ENCODE assay signal across 17 cellular contexts in the genomic region with DNA sequence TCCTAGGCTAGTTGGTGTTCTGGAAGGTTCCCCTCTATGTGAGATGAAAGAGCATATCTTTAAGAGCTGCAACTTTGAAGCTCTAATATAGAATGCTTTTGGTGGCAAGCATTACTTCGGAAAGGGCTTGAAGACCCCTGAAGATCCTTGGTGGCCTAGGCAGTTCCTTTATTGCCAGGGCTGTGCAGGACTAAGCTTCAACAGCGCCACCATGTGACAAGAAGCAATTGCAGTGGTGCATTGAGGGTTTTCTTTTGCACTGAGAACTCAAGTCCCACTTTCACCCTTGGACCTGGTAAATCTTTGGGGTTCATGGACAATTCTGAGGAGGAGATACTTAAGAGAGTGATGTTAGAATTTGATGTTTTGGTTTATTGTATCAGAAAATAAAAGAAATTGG.
DNase-seq lines count a peak whose midpoint lies in the region; ATAC-seq, FAIRE-seq and TF ChIP-seq lines count a peak whose summit lies in the region.
"Had no signal": no experiment of that assay in that cellular context is flagged by ENCODE, and none has a peak within 500 bp of the region (broad histone marks: within the 10 kb centered on the region; RNA-seq: fewer than 3 reads in every experiment).

No MANE protein-coding gene starts in this region.

- no peak for TF ChIP-seq RAD21 in HepG2 (CRISPR knock-in tag; IDR thresholded peaks at IDR 0.05)

- no peak overlapping the region for H3K4me3 ChIP-seq in HepG2 (replicated peaks in 1 of 3; ENCODE audit: insufficient read depth in 1 of 3, low read depth in 2 of 3, low read length in 3 of 3)
- H3K4me3 ChIP-seq in right lobe of liver: no peak overlapping the region
- H3K4me3 ChIP-seq in OCI-LY1 (ENCODE audit: low read depth, low read length, poor library complexity, severe bottlenecking): no peak overlapping the region
- no peak overlapping the region for H3K4me3 ChIP-seq in choroid plexus epithelial cell (ENCODE audit: low read depth, low read length)
- no peak overlapping the region for H3K4me3 ChIP-seq in heart right ventricle
- H3K4me3 ChIP-seq: suprapubic skin had no signal

- no peaks in the 10 kb centered on the region for H3K9me2 ChIP-seq in OCI-LY1 (ENCODE audit: low read depth, low read length)

- H3K9me3 Mint-ChIP-seq in activated naive CD4-positive, alpha-beta T cell treated with anti-CD3 and anti-CD28 coated beads for 36 hours: peaks cover 12% of the 10 kb centered on the region

- H3K9me3 ChIP-seq in HepG2 (ENCODE audit: low read length): peaks cover 26% of the 10 kb centered on the region
- H3K9me3 ChIP-seq in right lobe of liver: no peaks in the 10 kb centered on the region
- H3K9me3 ChIP-seq in OCI-LY1 (ENCODE audit: low read length): peaks cover 9% of the 10 kb centered on the region; the same call in 1 of the 2 replicates
- peaks cover 0 to 20% (median 5%) of the 10 kb centered on the region in 11 donors for H3K9me3 ChIP-seq in heart right ventricle
- H3K9me3 ChIP-seq: suprapubic skin had no signal

- H2AFZ ChIP-seq in HepG2 (ENCODE audit: low read length): no peak overlapping the region
- no peak overlapping the region for H2AFZ ChIP-seq in OCI-LY1 (ENCODE audit: low read length)

- POLR2A ChIA-PET in HepG2 (lab: Yijun Ruan, JAX) (no interaction called here), HEK293T (lab: Yijun Ruan, JAX) (no interaction called here)

- no peaks in the 10 kb centered on the region for H3F3A ChIP-seq in OCI-LY1 (ENCODE audit: insufficient read depth, low read length)

- peaks cover 0 to 7% of the 10 kb centered on the region in 2 experiments; a peak in 1 of 5 replicates for H3K27me3 ChIP-seq in HepG2 (ENCODE audit: control insufficient read depth in 1 of 2, insufficient read depth in 2 of 2, low read length in 2 of 2)
- H3K27me3 ChIP-seq in right lobe of liver: no peaks in the 10 kb centered on the region
- H3K27me3 ChIP-seq in OCI-LY1 (ENCODE audit: insufficient read depth, low read length): no peaks in the 10 kb centered on the region
- H3K27me3 ChIP-seq in heart right ventricle: no peaks in the 10 kb centered on the region
- H3K27me3 ChIP-seq: suprapubic skin had no signal

- H4K20me1 ChIP-seq in HepG2 (ENCODE audit: insufficient read depth, low read length): no peaks in the 10 kb centered on the region; the same call in 1 of the 2 replicates
- H4K20me1 ChIP-seq in OCI-LY1 (ENCODE audit: insufficient read depth, low read length): no peaks in the 10 kb centered on the region

- BruUV-seq in HepG2 (replicated peaks; lab: Mats Ljungman, UMichigan): no TSS peak

- H3K36me3 Mint-ChIP-seq in activated naive CD4-positive, alpha-beta T cell treated with anti-CD3 and anti-CD28 coated beads for 36 hours (ENCODE audit: low read depth): no peaks in the 10 kb centered on the region

- H3K79me2 ChIP-seq in HepG2 (ENCODE audit: insufficient read depth, low read length) (no peaks in the 10 kb centered on the region), OCI-LY1 (ENCODE audit: insufficient read depth, low read length) (no peaks in the 10 kb centered on the region)

- H3K4me1 ChIP-seq in HepG2 (ENCODE audit: insufficient read depth, low read length) (no peaks in the 10 kb centered on the region), right lobe of liver (no peaks in the 10 kb centered on the region), OCI-LY1 (ENCODE audit: insufficient read depth, low read length, severe bottlenecking) (no peaks in the 10 kb centered on the region), heart right ventricle (peaks cover 0 to 35% (median 22%) of the 10 kb centered on the region in 9 donors)

- no peak for DNase-seq in HepG2 (ENCODE audit: low spot score)
- no peak for DNase-seq in right lobe of liver
- DNase-seq in choroid plexus epithelial cell (ENCODE audit: low read depth): no peak
- no peak for DNase-seq in HEK293T (ENCODE audit: extremely low spot score)
- no peak for DNase-seq in activated naive CD4-positive, alpha-beta T cell treated with anti-CD3 and anti-CD28 coated beads for 36 hours
- DNase-seq in SHP77 (lab: John Stamatoyannopoulos, UW): no peak
- DNase-seq in heart right ventricle: no peak
- DNase-seq: activated naive CD8-positive, alpha-beta T cell treated with anti-CD3 and anti-CD28 coated beads, Interleukin-2, amount 50 U/mL, for 24 hours; CD4-positive, alpha-beta memory T cell; DMS79 treated with DMSO at 0.1 percent for 48 hours; NCI-H1048; NCI-H2029 treated with DMSO at 0.1 percent for 48 hours; NCI-H446 treated with DMSO at 0.1 percent for 48 hours; SIG-M5 had no signal

- H3K9ac ChIP-seq in HepG2 (ENCODE audit: insufficient read depth, low read depth, low read length): no peak overlapping the region
- no peak overlapping the region for H3K9ac ChIP-seq in OCI-LY1 (ENCODE audit: low read length)

- no peak for TF ChIP-seq POLR2A in HepG2 (IDR thresholded peaks at IDR 0.05; ENCODE audit: insufficient read depth in 1 of 2, low read depth in 2 of 2, low read length in 2 of 2)
- TF ChIP-seq POLR2A in right lobe of liver (IDR thresholded peaks at IDR 0.05): no peak

- H3K27me3 Mint-ChIP-seq in activated naive CD4-positive, alpha-beta T cell treated with anti-CD3 and anti-CD28 coated beads for 36 hours (ENCODE audit: low read depth): peaks cover 8% of the 10 kb centered on the region

- FAIRE-seq in HepG2 (lab: Jason Lieb, UNC): no peak

- H3K36me3 ChIP-seq in HepG2 (replicated peaks in 1 of 2; ENCODE audit: control insufficient read depth in 1 of 2, insufficient read depth in 2 of 2, low read length in 2 of 2): no peaks in the 10 kb centered on the region
- no peaks in the 10 kb centered on the region for H3K36me3 ChIP-seq in right lobe of liver
- H3K36me3 ChIP-seq in OCI-LY1 (ENCODE audit: insufficient read depth, low read length): no peaks in the 10 kb centered on the region
- H3K36me3 ChIP-seq in heart right ventricle: no peaks in the 10 kb centered on the region
- H3K36me3 ChIP-seq: suprapubic skin had no signal

- no peak overlapping the region for H3K27ac Mint-ChIP-seq in activated naive CD4-positive, alpha-beta T cell treated with anti-CD3 and anti-CD28 coated beads for 36 hours
- H3K27ac Mint-ChIP-seq: activated naive CD8-positive, alpha-beta T cell treated with anti-CD3 and anti-CD28 coated beads, Interleukin-2, amount 50 U/mL, for 24 hours; activated T-helper 17 cell treated with anti-CD3 and anti-CD28 coated beads, Interleukin-2, amount 50 U/mL, for 72 hours; CD4-positive, alpha-beta memory T cell had no signal

- TF ChIP-seq EP300 in HepG2 (IDR thresholded peaks at IDR 0.05; ENCODE audit: low read depth in 2 of 2, low read length in 2 of 2): no peak
- no peak for TF ChIP-seq EP300 in HepG2 (CRISPR knock-in tag; IDR thresholded peaks at IDR 0.05; ENCODE audit: borderline replicate concordance)

- no peaks in the 10 kb centered on the region for H3K4me1 Mint-ChIP-seq in activated naive CD4-positive, alpha-beta T cell treated with anti-CD3 and anti-CD28 coated beads for 36 hours (ENCODE audit: low read depth)
- H3K4me1 Mint-ChIP-seq: activated naive CD8-positive, alpha-beta T cell treated with anti-CD3 and anti-CD28 coated beads, Interleukin-2, amount 50 U/mL, for 24 hours; activated T-helper 17 cell treated with anti-CD3 and anti-CD28 coated beads, Interleukin-2, amount 50 U/mL, for 72 hours; CD4-positive, alpha-beta memory T cell had no signal

- WGBS in HepG2 (ENCODE audit: low lambda C conversion rate): 38% methylated on average over 2 of the region's 2 CpGs
- WGBS in right lobe of liver (ENCODE audit: insufficient coverage, low coverage, low lambda C conversion rate, missing lambda C conversion rate): 50% methylated on average over 2 of the region's 2 CpGs
- WGBS in heart right ventricle, 2 donors: 77 to 87% methylated on average over 2 of the region's 2 CpGs

- no peak overlapping the region for H3K4me3 Mint-ChIP-seq in activated naive CD4-positive, alpha-beta T cell treated with anti-CD3 and anti-CD28 coated beads for 36 hours
- H3K4me3 Mint-ChIP-seq: activated naive CD8-positive, alpha-beta T cell treated with anti-CD3 and anti-CD28 coated beads, Interleukin-2, amount 50 U/mL, for 24 hours; activated T-helper 17 cell treated with anti-CD3 and anti-CD28 coated beads, Interleukin-2, amount 50 U/mL, for 72 hours; CD4-positive, alpha-beta memory T cell had no signal

- intact Hi-C loops in HepG2 (cut with micrococcal nuclease; ENCODE audit: unreplicated experiment) (no loop called here), right lobe of liver (cut with DNase I) (no loop called here), heart right ventricle (cut with DNase I) (no loop called here)
- intact Hi-C loops in activated naive CD4-positive, alpha-beta T cell treated with anti-CD3 and anti-CD28 coated beads for 36 hours (cut with micrococcal nuclease): no loop called here

- ATAC-seq in HepG2 (no peak), right lobe of liver (no peak), heart right ventricle (no peak)
- ATAC-seq: activated naive CD8-positive, alpha-beta T cell treated with anti-CD3 and anti-CD28 coated beads, Interleukin-2, amount 50 U/mL, for 24 hours; activated T-helper 17 cell treated with anti-CD3 and anti-CD28 coated beads, Interleukin-2, amount 50 U/mL, for 72 hours had no signal

- CTCF ChIA-PET in HepG2 (lab: Yijun Ruan, JAX; ENCODE audit: low intra/inter-chr PET ratio, low total read pairs) (no interaction called here), HEK293T (lab: Yijun Ruan, JAX) (interaction anchor here (0.7 kb wide), 1 partner anchor 187 kb away, joined by 4 read pairs; no protein-coding TSS in a partner anchor)
- CTCF ChIA-PET in activated naive CD4-positive, alpha-beta T cell treated with anti-CD3 and anti-CD28 coated beads for 36 hours (lab: Charles Lee): interaction anchor here (0.9 to 1.0 kb wide), 2 partner anchors 12 to 269 kb away, joined by 3 to 6 read pairs; no protein-coding TSS in a partner anchor

- H3K27ac ChIP-seq in HepG2 (ENCODE audit: extremely low read length, insufficient read depth, low read length): no peak overlapping the region
- no peak overlapping the region for H3K27ac ChIP-seq in right lobe of liver
- H3K27ac ChIP-seq in OCI-LY1 (ENCODE audit: low read depth, low read length, poor library complexity, severe bottlenecking): no peak overlapping the region
- H3K27ac ChIP-seq in heart right ventricle: no peak overlapping the region
- H3K27ac ChIP-seq: suprapubic skin had no signal

- 0 out of 2 replicates have a peak, but pooled peaks have one; percentile 18 for TF ChIP-seq CTCF in HepG2 (CRISPR knock-in tag; IDR thresholded peaks at IDR 0.05)
- TF ChIP-seq CTCF in right lobe of liver (IDR thresholded peaks at IDR 0.05): no peak
- peak; percentile 12; the same call in 1 of the 2 replicates for TF ChIP-seq CTCF in OCI-LY1 (IDR thresholded peaks at IDR 0.05; ENCODE audit: low read length)
- peak; percentile 24 for TF ChIP-seq CTCF in choroid plexus epithelial cell (conservative IDR thresholded peaks at IDR 0.05; ENCODE audit: low read depth, low read length)
- no peak for TF ChIP-seq CTCF in heart right ventricle (IDR thresholded peaks at IDR 0.05)

- in situ Hi-C loops in HepG2 (cut with HindIII; ENCODE audit: extremely low pct_ligation_motif_present, low pct_unique_long_range_greater_than_20kb): no loop called here

- H3K4me2 ChIP-seq in HepG2 (ENCODE audit: low read depth, low read length) (no peak overlapping the region), OCI-LY1 (ENCODE audit: low read length) (no peak overlapping the region)

TF ChIP-seq in HEK293T, 16 proteins besides CTCF, POLR2A, EP300 and RAD21 (continues in another document):
- TF ChIP-seq FOXM1 (IDR thresholded peaks at IDR 0.05; ENCODE audit: borderline replicate concordance): no peak
- TF ChIP-seq L3MBTL2 (conservative IDR thresholded peaks at IDR 0.05): no peak

Comparison
In these comparisons a context has a peak if more than half of its experiments do, and no peak if none do; other contexts are left out.
1. CTCF ChIP-seq: peak in HepG2 (single experiment), OCI-LY1 (single experiment) and choroid plexus epithelial cell (single experiment); none in right lobe of liver (0 of 4) and heart right ventricle (0 of 9).